ENCODE assay signal across 11 cellular contexts in genomic region chr14:71130491-71131179, GRCh38.
DNase-seq lines count a peak whose midpoint lies in the region; ATAC-seq, FAIRE-seq and TF ChIP-seq lines count a peak whose summit lies in the region.
"Had no signal": no experiment of that assay in that cellular context is flagged by ENCODE, and none has a peak within 500 bp of the region (broad histone marks: within the 10 kb centered on the region; RNA-seq: fewer than 3 reads in every experiment).

No MANE protein-coding gene starts in this region.

- H3K36me3 Mint-ChIP-seq in progenitor cell of endocrine pancreas (ENCODE audit: insufficient read depth): no peaks in the 10 kb centered on the region

- TF ChIP-seq POLR2A in endothelial cell of umbilical vein (IDR thresholded peaks at IDR 0.05; ENCODE audit: low read depth, low read length): no peak

- intact Hi-C loops in endothelial cell of umbilical vein (cut with micrococcal nuclease): no loop called here

- H3K27me3 Mint-ChIP-seq in progenitor cell of endocrine pancreas: no peaks in the 10 kb centered on the region

- H2AFZ ChIP-seq in endothelial cell of umbilical vein (ENCODE audit: low read depth, low read length): peak overlapping the region; percentile 6

- H3K4me2 ChIP-seq in endothelial cell of umbilical vein (ENCODE audit: insufficient read depth, low read length): peak overlapping the region; percentile 55

- peak; percentile 66 for ATAC-seq in RWPE2 (ENCODE audit: low read depth)

- H3K27ac ChIP-seq in RWPE2 (ENCODE audit: poor library complexity, severe bottlenecking) (peak overlapping the region; percentile 32), endothelial cell of umbilical vein (ENCODE audit: insufficient read depth, low read depth, low read length) (peak overlapping the region; percentile 53)
- H3K27ac ChIP-seq: 22Rv1 had no signal

- peaks cover under 1% of the 10 kb centered on the region for H3K9me3 Mint-ChIP-seq in progenitor cell of endocrine pancreas (ENCODE audit: low read depth)

- in situ Hi-C loops in G401 (cut with HindIII; ENCODE audit: low sequenced_read_pairs): no loop called here

- H3K9ac ChIP-seq in endothelial cell of umbilical vein (replicated peaks; ENCODE audit: extremely low read depth, insufficient read depth, low read length): peak overlapping the region; percentile 19

- H3K4me3 ChIP-seq in RWPE2 (ENCODE audit: severe bottlenecking) (no peak overlapping the region), endothelial cell of umbilical vein (replicated peaks in 1 of 3; ENCODE audit: insufficient read depth in 1 of 3, low read depth in 1 of 3, low read length in 3 of 3) (peak overlapping the region in 1 of 3 experiments; percentile 16), retinal pigment epithelial cell (ENCODE audit: low read length) (no peak overlapping the region)

- H3K9me3 ChIP-seq in RWPE2 (ENCODE audit: severe bottlenecking) (no peaks in the 10 kb centered on the region), endothelial cell of umbilical vein (replicated peaks; ENCODE audit: control insufficient read depth, insufficient read depth, low read length) (no peaks in the 10 kb centered on the region)

- no peaks in the 10 kb centered on the region for H3K36me3 ChIP-seq in RWPE2 (ENCODE audit: low read depth)
- H3K36me3 ChIP-seq in endothelial cell of umbilical vein (ENCODE audit: control insufficient read depth in 2 of 2, extremely low read depth in 1 of 2, insufficient read depth in 2 of 2, low read length in 2 of 2): no peaks in the 10 kb centered on the region

- H3K79me2 ChIP-seq in endothelial cell of umbilical vein (ENCODE audit: control insufficient read depth, insufficient read depth, low read length): no peaks in the 10 kb centered on the region

- no peak for TF ChIP-seq CTCF in RWPE2 (IDR thresholded peaks at IDR 0.05; ENCODE audit: poor library complexity, severe bottlenecking)
- TF ChIP-seq CTCF in endothelial cell of umbilical vein (IDR thresholded peaks at IDR 0.05; ENCODE audit: extremely low read depth in 1 of 2, insufficient read depth in 1 of 2, low read depth in 1 of 2, low read length in 2 of 2): no peak
- TF ChIP-seq CTCF in retinal pigment epithelial cell (conservative IDR thresholded peaks at IDR 0.05; ENCODE audit: low read depth, low read length): no peak
- TF ChIP-seq CTCF in progenitor cell of endocrine pancreas (IDR thresholded peaks at IDR 0.05; ENCODE audit: unreplicated experiment): no peak

- H3K27ac Mint-ChIP-seq in progenitor cell of endocrine pancreas: no peak overlapping the region

- no peak overlapping the region for H3K4me3 Mint-ChIP-seq in progenitor cell of endocrine pancreas (ENCODE audit: low read depth)

- no peaks in the 10 kb centered on the region for H4K20me1 ChIP-seq in endothelial cell of umbilical vein (replicated peaks; ENCODE audit: control insufficient read depth, extremely low read depth, insufficient read depth, low read length)

- TSS peak; percentile 93 for BruUV-seq in endothelial cell of umbilical vein (replicated peaks; lab: Mats Ljungman, UMichigan)

- FAIRE-seq in endothelial cell of umbilical vein (lab: Jason Lieb, UNC): peak; percentile 83
- FAIRE-seq: islet of Langerhans had no signal

- DNase-seq in NOMO-1 (lab: John Stamatoyannopoulos, UW; ENCODE audit: unreplicated experiment in 2 of 2) (peak; percentile 59 to 70), NOMO-1 treated with dmso at 0.1 percent for 144 hours (lab: John Stamatoyannopoulos, UW; ENCODE audit: unreplicated experiment) (no peak), RWPE2 (ENCODE audit: low spot score) (no peak), endothelial cell of umbilical vein (ENCODE audit: low read depth, low spot score) (peak; percentile 70), retinal pigment epithelial cell (ENCODE audit: low read depth) (peak; percentile 23), progenitor cell of endocrine pancreas (ENCODE audit: low spot score, unreplicated experiment) (no peak), T-helper 9 cell (no peak), G401 (ENCODE audit: low spot score) (no peak)
- DNase-seq: stimulated activated CD4-positive, alpha-beta T cell treated with anti-CD3 and anti-CD28 coated beads, Interleukin-2, amount 100 ng/mL, for 48 hours had no signal

- dilution Hi-C loops in endothelial cell of umbilical vein (cut with MboI; ENCODE audit: extremely low pct_ligation_motif_present, low sequenced_read_pairs): no loop called here

- H3K4me1 ChIP-seq in RWPE2 (ENCODE audit: insufficient read depth, poor library complexity, severe bottlenecking) (peaks cover 15% of the 10 kb centered on the region), endothelial cell of umbilical vein (ENCODE audit: control insufficient read depth, extremely low read depth, insufficient read depth, low read length) (peaks cover 15% of the 10 kb centered on the region)

- no peaks in the 10 kb centered on the region for H3K27me3 ChIP-seq in RWPE2 (ENCODE audit: insufficient read depth, poor library complexity, severe bottlenecking)
- H3K27me3 ChIP-seq in endothelial cell of umbilical vein (ENCODE audit: control insufficient read depth in 2 of 2, insufficient read depth in 2 of 2, low read length in 2 of 2): no peaks in the 10 kb centered on the region

- CTCF ChIA-PET in endothelial cell of umbilical vein (lab: Charles Lee): interaction anchor here (0.6 to 2.3 kb wide), 5 partner anchors 8 to 725 kb away, joined by 3 to 6 read pairs (median 4); no protein-coding TSS in a partner anchor

- H3K4me1 Mint-ChIP-seq in progenitor cell of endocrine pancreas (ENCODE audit: low read depth): peaks cover 6% of the 10 kb centered on the region

- POLR2A ChIA-PET in endothelial cell of umbilical vein (lab: Charles Lee): no interaction called here

- no peaks in the 10 kb centered on the region for H3K9me1 ChIP-seq in endothelial cell of umbilical vein (replicated peaks; ENCODE audit: control insufficient read depth, extremely low read depth, insufficient read depth, low read length)

TF ChIP-seq in endothelial cell of umbilical vein, 7 proteins besides CTCF, POLR2A, EP300 and RAD21:
- TF ChIP-seq POLR2AphosphoS5 (IDR thresholded peaks at IDR 0.05; ENCODE audit: insufficient read depth, low read depth, low read length) (peak; percentile 89), GATA2 (IDR thresholded peaks at IDR 0.05; ENCODE audit: insufficient read depth, insufficient read length, low read depth, low read length) (peak; percentile 95), EZH2 (IDR thresholded peaks at IDR 0.05; ENCODE audit: borderline replicate concordance, low read depth, low read length, severe bottlenecking) (no peak), FOS (IDR thresholded peaks at IDR 0.05; ENCODE audit: borderline replicate concordance, insufficient read depth, low read length) (peak; percentile 79)

Comparison
In these comparisons a context has a peak if more than half of its experiments do, and no peak if none do; other contexts are left out.
1. DNase-seq: peak in NOMO-1 (2 of 2), endothelial cell of umbilical vein (single experiment) and retinal pigment epithelial cell (single experiment); none in NOMO-1 treated with dmso at 0.1 percent for 144 hours (single experiment), RWPE2 (single experiment), progenitor cell of endocrine pancreas (single experiment), T-helper 9 cell (single experiment) and G401 (single experiment).